Comparison of ENCODE assay signal across 31 cellular contexts in the genomic region with DNA sequence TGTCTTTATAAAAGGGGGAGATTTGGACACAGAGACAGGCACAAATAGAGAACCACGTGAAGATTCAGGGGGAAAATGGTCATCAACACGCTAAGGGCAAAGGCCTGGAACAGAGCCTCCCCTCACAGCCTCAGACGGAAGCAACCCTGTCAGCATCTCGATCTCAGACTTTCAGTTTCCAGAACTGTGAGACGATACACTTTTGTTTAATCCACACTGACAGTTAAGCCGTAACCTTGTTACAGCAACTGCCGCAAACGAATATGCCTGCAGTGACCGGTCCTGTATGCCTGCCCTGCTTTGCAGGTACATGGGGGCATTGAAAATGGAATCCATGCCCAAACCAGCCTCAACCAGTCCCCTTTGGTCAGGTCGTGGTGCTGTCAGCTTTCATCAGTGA.
"Had no signal": no experiment of that assay in that cellular context is flagged by ENCODE, and none has a peak within 500 bp of the region (broad histone marks: within the 10 kb centered on the region; RNA-seq: fewer than 3 reads in every experiment).

No MANE protein-coding gene starts in this region.

- H3K4me1 ChIP-seq: SJCRH30 had no signal

- H3K9ac ChIP-seq: KMS-11 had no signal

- H3K4me2 ChIP-seq: KMS-11, PC-9 had no signal

- FAIRE-seq: RCC 7860 had no signal

- DNase-seq: Karpas-422, NCI-H1048, NCI-H1092 treated with DMSO at 0.1 percent for 48 hours, NCI-H1105 treated with DMSO at 0.1 percent for 48 hours, NCI-H1417, NCI-H1436, NCI-H146, NCI-H1694, NCI-H187, NCI-H1930, NCI-H2029 treated with DMSO at 0.1 percent for 48 hours, NCI-H2081 treated with DMSO at 0.1 percent for 48 hours, NCI-H2107, NCI-H2171, NCI-H226, NCI-H446 treated with DMSO at 0.1 percent for 48 hours, NCI-H510A, NCI-H524, NCI-H526, NCI-H69, NCI-H748 treated with DMSO at 0.1 percent for 48 hours, NCI-H82, PC-9, SHP77, SIG-M5, SJCRH30, SW 1271 had no signal

- H3K9me3 ChIP-seq: SJCRH30 had no signal

- H2AFZ ChIP-seq: PC-9 had no signal

- H3K36me3 ChIP-seq: SJCRH30 had no signal

- H3K27me3 ChIP-seq: SJCRH30 had no signal

- H3K27ac ChIP-seq: KMS-11, PC-9, RWPE1, SJCRH30, SK-N-MC had no signal

- H3K4me3 ChIP-seq: PC-9, SJCRH30, SK-N-MC had no signal
